Comparison of ENCODE assay signal across 8 cellular contexts in the genomic region with DNA sequence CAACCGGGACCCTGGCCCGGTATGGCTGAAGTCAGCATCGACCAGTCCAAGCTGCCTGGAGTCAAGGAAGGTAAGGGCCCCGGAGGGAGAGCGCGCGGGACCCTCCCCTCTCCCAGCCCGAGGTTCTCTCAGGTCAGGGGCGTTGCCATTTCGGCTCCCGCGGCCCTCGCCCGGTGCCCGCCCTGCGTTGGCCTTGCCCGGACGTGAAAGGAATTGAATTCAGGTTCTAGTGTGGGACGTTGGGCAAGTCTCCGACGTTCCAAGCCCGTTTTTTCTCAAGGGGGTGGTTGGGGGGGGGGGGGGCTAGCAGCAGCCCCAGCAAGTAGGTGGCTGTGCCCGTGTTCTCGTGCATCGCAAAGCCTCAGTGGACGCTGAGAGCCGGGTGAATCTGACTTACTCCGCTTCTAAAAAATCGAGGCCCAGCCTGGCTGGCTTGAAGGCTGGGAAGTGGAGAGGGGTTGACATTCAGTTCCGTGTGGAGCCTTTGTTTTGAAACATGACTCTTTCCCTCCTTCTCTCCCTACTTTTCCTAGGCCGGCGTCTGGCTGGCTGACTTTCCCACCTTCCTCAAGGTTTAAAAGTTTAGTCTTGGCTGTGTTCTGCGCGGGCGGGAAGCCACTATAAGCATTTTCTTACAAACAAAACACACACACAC. TPM values are rescaled to one million over a fixed set of nuclear protein-coding genes. Genes with fewer than 3 reads are reported as not detected.
A peak's percentile ranks its signal among the peaks of the same experiment; 100 is the strongest.
DNase-seq lines count a peak whose midpoint lies in the region; ATAC-seq and TF ChIP-seq lines count a peak whose summit lies in the region.

No MANE protein-coding gene starts in this region.

- intact Hi-C loops in activated CD4-positive, alpha-beta T cell treated with anti-CD3 and anti-CD28 coated beads, Interleukin-2, amount 10 ng/mL, durations not matched to agents 24 days and 14 days (cut with micrococcal nuclease) = loop anchor here (1.0 kb wide), 1 partner anchor 8 kb away; no protein-coding TSS in a partner anchor
- intact Hi-C loops in vagina (cut with DNase I) = no loop called here

- peak; percentile 62 for ATAC-seq in esophagus mucosa

- in situ Hi-C loops in HAP-1 (cut with MboI; ENCODE audit: low sequenced_read_pairs) = no loop called here

- peak overlapping the region; percentile 82 for H3K27ac Mint-ChIP-seq in activated CD4-positive, alpha-beta T cell treated with anti-CD3 and anti-CD28 coated beads, Interleukin-2, amount 10 ng/mL, durations not matched to agents 24 days and 14 days

- H3K27ac ChIP-seq in muscle layer of duodenum (ENCODE audit: low read length) (peak overlapping the region; percentile 94), vagina (peak overlapping the region; percentile 92)

- H3K27me3 Mint-ChIP-seq in activated CD4-positive, alpha-beta T cell treated with anti-CD3 and anti-CD28 coated beads, Interleukin-2, amount 10 ng/mL, durations not matched to agents 24 days and 14 days = peaks cover 18% of the 10 kb centered on the region

- H3K27me3 ChIP-seq in HAP-1 (ENCODE audit: low read depth) = no peaks in the 10 kb centered on the region
- no peaks in the 10 kb centered on the region for H3K27me3 ChIP-seq in MG63
- no peaks in the 10 kb centered on the region for H3K27me3 ChIP-seq in muscle layer of duodenum (ENCODE audit: low read depth, low read length)
- H3K27me3 ChIP-seq in vagina = no peaks in the 10 kb centered on the region

- peak overlapping the region; percentile 82 for H3K4me3 Mint-ChIP-seq in activated CD4-positive, alpha-beta T cell treated with anti-CD3 and anti-CD28 coated beads, Interleukin-2, amount 10 ng/mL, durations not matched to agents 24 days and 14 days

- H3K9me3 ChIP-seq in HAP-1 (no peaks in the 10 kb centered on the region), MG63 (no peaks in the 10 kb centered on the region), muscle layer of duodenum (ENCODE audit: control insufficient read depth in 1 of 2, low read length in 2 of 2) (no peaks in the 10 kb centered on the region), vagina (no peaks in the 10 kb centered on the region)

- no peak for TF ChIP-seq CTCF in vagina (IDR thresholded peaks at IDR 0.05)

- peak; percentile 65 for DNase-seq in activated effector memory CD4-positive, alpha-beta T cell treated with anti-CD3 and anti-CD28 coated beads, Interleukin-2, amount 50 U/mL, for 16 hours
- no peak for DNase-seq in activated effector memory CD4-positive, alpha-beta T cell treated with Interleukin-2 at 50 U/mL for 16 hours
- DNase-seq in HAP-1 (ENCODE audit: low spot score in 2 of 2) (peak; percentile 64 to 77), MG63 (peak; percentile 49), vagina (ENCODE audit: extremely low spot score in 2 of 2) (no peak)
- peak; percentile 75 for DNase-seq in activated CD4-positive, alpha-beta T cell treated with anti-CD3 and anti-CD28 coated beads, Interleukin-2, amount 10 ng/mL, durations not matched to agents 24 days and 14 days

- H3K4me1 Mint-ChIP-seq in activated CD4-positive, alpha-beta T cell treated with anti-CD3 and anti-CD28 coated beads, Interleukin-2, amount 10 ng/mL, durations not matched to agents 24 days and 14 days = peaks cover 18% of the 10 kb centered on the region

- H3K4me3 ChIP-seq in HAP-1 (peak overlapping the region; percentile 54), MG63 (peak overlapping the region; percentile 63), muscle layer of duodenum (ENCODE audit: low read depth in 1 of 2, low read length in 2 of 2) (peak overlapping the region; percentile 90 to 95), vagina (peak overlapping the region; percentile 74 to 82)

- TF ChIP-seq POLR2A in vagina (IDR thresholded peaks at IDR 0.05) = no peak

- H3K9me3 Mint-ChIP-seq in activated CD4-positive, alpha-beta T cell treated with anti-CD3 and anti-CD28 coated beads, Interleukin-2, amount 10 ng/mL, durations not matched to agents 24 days and 14 days = no peaks in the 10 kb centered on the region

- peaks cover 43% of the 10 kb centered on the region for H3K4me1 ChIP-seq in HAP-1
- peaks cover 14 to 20% of the 10 kb centered on the region in 2 donors for H3K4me1 ChIP-seq in muscle layer of duodenum (ENCODE audit: control insufficient read depth in 1 of 2, insufficient read depth in 2 of 2, low read length in 2 of 2)
- H3K4me1 ChIP-seq in vagina = peaks cover 41% of the 10 kb centered on the region

- H3K36me3 ChIP-seq in HAP-1 (replicated peaks) = no peaks in the 10 kb centered on the region
- H3K36me3 ChIP-seq in MG63 = no peaks in the 10 kb centered on the region; the same call in 1 of the 2 replicates
- H3K36me3 ChIP-seq in muscle layer of duodenum (ENCODE audit: control insufficient read depth in 1 of 2, insufficient read depth in 2 of 2, low read length in 2 of 2) = peaks cover 0 to 9% of the 10 kb centered on the region in 2 donors
- no peaks in the 10 kb centered on the region for H3K36me3 ChIP-seq in vagina

- peaks cover 2% of the 10 kb centered on the region for H3K36me3 Mint-ChIP-seq in activated CD4-positive, alpha-beta T cell treated with anti-CD3 and anti-CD28 coated beads, Interleukin-2, amount 10 ng/mL, durations not matched to agents 24 days and 14 days (ENCODE audit: low read depth)

RNA-seq across cellular contexts. Expression of a gene that starts 0.5 kb away (rescaled TPM):
- total RNA-seq in MG63 (2014; rRNA removed; shearing (Covaris generic); ENCODE audit: low replicate concordance) = not detected in 2 replicates
- not detected in 2 replicates for total RNA-seq in activated CD4-positive, alpha-beta T cell treated with anti-CD3 and anti-CD28 coated beads, Interleukin-2, amount 10 ng/mL, durations not matched to agents 24 days and 14 days
- not detected for total RNA-seq in esophagus mucosa
- total RNA-seq in vagina = 1.7 TPM

RNA-seq across cellular contexts. Expression of a gene that starts 0.6 kb away (rescaled TPM):
- total RNA-seq in MG63 (2014; rRNA removed; shearing (Covaris generic); ENCODE audit: low replicate concordance) = 65.4 and 93.9 TPM in 2 replicates
- 34.1 and 34.6 TPM in 2 replicates for total RNA-seq in activated CD4-positive, alpha-beta T cell treated with anti-CD3 and anti-CD28 coated beads, Interleukin-2, amount 10 ng/mL, durations not matched to agents 24 days and 14 days
- total RNA-seq in esophagus mucosa (18.7 TPM), vagina (58.7 TPM)

Comparison
In these comparisons a context has a peak if more than half of its experiments do, and no peak if none do; other contexts are left out.
1. DNase-seq: peak in activated effector memory CD4-positive, alpha-beta T cell treated with anti-CD3 and anti-CD28 coated beads, Interleukin-2, amount 50 U/mL, for 16 hours (single experiment), HAP-1 (2 of 2), MG63 (single experiment) and activated CD4-positive, alpha-beta T cell treated with anti-CD3 and anti-CD28 coated beads, Interleukin-2, amount 10 ng/mL, durations not matched to agents 24 days and 14 days (single experiment); none in activated effector memory CD4-positive, alpha-beta T cell treated with Interleukin-2 at 50 U/mL for 16 hours (single experiment) and vagina (0 of 2).
2. Peak in every context shown above with its lines, with median percentiles within 50 percentile points of each other: H3K4me3 ChIP-seq.